ENCODE assay signal across 1 cellular context in the genomic region with DNA sequence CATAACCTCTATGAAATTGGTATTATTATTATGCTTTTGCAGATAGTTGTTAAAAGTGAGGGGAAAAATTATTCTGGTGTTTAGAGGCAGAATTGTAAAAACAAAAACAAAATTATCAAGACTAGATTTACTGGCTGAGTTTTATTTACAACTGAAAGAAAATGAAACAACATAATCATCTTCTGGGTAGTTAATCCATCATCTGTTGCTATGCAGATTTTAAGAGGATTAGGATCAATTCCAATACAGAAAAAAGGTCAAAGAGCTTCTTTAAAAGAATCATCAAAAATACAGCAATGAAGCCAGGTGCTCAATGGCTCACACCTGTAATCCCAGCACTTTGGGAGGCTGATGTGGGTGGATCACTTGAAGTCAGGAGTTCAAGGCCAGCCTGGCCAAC.
TF ChIP-seq lines count a peak whose summit lies in the region.

No MANE protein-coding gene starts in this region.

TF ChIP-seq in SK-N-SH treated with all-trans-retinoic acid at 6 μM for 48 hours, 23 proteins besides CTCF, POLR2A, EP300 and RAD21 (continued from another document):
- TF ChIP-seq, protein P1, sequence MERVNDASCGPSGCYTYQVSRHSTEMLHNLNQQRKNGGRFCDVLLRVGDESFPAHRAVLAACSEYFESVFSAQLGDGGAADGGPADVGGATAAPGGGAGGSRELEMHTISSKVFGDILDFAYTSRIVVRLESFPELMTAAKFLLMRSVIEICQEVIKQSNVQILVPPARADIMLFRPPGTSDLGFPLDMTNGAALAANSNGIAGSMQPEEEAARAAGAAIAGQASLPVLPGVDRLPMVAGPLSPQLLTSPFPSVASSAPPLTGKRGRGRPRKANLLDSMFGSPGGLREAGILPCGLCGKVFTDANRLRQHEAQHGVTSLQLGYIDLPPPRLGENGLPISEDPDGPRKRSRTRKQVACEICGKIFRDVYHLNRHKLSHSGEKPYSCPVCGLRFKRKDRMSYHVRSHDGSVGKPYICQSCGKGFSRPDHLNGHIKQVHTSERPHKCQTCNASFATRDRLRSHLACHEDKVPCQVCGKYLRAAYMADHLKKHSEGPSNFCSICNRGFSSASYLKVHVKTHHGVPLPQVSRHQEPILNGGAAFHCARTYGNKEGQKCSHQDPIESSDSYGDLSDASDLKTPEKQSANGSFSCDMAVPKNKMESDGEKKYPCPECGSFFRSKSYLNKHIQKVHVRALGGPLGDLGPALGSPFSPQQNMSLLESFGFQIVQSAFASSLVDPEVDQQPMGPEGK (CRISPR knock-in tag; IDR thresholded peaks at IDR 0.05; ENCODE audit: borderline replicate concordance) = no peak
- TF ChIP-seq ZC3H10 (CRISPR knock-in tag; IDR thresholded peaks at IDR 0.05) (no peak), PPARA (CRISPR knock-in tag; IDR thresholded peaks at IDR 0.05; ENCODE audit: borderline replicate concordance) (no peak), ZNF8 (CRISPR knock-in tag; IDR thresholded peaks at IDR 0.05) (no peak), BACH2 (CRISPR knock-in tag; IDR thresholded peaks at IDR 0.05; ENCODE audit: borderline replicate concordance) (no peak)
